Comparison of ENCODE assay signal across 1 cellular context in the genomic region with DNA sequence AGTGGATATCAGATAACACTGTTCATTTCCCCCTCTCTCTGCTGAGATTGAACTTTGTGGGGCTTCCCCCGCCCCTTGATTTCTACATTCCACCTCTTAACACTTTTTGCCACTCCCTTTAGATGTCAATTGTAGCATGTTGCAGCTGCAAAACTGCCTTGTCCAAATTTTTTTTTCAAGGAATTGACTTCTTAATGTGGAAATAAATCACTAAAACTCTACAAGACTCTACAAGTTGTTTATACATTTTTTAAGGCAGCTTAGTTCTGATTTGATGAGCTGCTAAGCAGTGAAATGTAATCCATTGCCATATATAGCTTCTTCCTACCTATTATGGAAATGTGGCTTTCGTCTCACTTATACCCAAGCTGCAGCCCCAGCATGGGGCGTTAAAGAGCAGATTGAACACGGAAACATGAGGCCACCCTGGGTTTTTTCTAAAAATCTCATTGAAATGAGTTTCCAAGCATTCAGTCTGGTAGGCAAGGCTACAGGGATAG.
TF ChIP-seq lines count a peak whose summit lies in the region.

No MANE protein-coding gene starts in this region.

TF ChIP-seq in WTC11, 78 proteins besides CTCF, POLR2A, EP300 and RAD21 (continued from another document):
- TF ChIP-seq, protein P1, sequence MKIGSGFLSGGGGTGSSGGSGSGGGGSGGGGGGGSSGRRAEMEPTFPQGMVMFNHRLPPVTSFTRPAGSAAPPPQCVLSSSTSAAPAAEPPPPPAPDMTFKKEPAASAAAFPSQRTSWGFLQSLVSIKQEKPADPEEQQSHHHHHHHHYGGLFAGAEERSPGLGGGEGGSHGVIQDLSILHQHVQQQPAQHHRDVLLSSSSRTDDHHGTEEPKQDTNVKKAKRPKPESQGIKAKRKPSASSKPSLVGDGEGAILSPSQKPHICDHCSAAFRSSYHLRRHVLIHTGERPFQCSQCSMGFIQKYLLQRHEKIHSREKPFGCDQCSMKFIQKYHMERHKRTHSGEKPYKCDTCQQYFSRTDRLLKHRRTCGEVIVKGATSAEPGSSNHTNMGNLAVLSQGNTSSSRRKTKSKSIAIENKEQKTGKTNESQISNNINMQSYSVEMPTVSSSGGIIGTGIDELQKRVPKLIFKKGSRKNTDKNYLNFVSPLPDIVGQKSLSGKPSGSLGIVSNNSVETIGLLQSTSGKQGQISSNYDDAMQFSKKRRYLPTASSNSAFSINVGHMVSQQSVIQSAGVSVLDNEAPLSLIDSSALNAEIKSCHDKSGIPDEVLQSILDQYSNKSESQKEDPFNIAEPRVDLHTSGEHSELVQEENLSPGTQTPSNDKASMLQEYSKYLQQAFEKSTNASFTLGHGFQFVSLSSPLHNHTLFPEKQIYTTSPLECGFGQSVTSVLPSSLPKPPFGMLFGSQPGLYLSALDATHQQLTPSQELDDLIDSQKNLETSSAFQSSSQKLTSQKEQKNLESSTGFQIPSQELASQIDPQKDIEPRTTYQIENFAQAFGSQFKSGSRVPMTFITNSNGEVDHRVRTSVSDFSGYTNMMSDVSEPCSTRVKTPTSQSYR (CRISPR knock-in tag; IDR thresholded peaks at IDR 0.05), result no peak
- TF ChIP-seq, protein P2, sequence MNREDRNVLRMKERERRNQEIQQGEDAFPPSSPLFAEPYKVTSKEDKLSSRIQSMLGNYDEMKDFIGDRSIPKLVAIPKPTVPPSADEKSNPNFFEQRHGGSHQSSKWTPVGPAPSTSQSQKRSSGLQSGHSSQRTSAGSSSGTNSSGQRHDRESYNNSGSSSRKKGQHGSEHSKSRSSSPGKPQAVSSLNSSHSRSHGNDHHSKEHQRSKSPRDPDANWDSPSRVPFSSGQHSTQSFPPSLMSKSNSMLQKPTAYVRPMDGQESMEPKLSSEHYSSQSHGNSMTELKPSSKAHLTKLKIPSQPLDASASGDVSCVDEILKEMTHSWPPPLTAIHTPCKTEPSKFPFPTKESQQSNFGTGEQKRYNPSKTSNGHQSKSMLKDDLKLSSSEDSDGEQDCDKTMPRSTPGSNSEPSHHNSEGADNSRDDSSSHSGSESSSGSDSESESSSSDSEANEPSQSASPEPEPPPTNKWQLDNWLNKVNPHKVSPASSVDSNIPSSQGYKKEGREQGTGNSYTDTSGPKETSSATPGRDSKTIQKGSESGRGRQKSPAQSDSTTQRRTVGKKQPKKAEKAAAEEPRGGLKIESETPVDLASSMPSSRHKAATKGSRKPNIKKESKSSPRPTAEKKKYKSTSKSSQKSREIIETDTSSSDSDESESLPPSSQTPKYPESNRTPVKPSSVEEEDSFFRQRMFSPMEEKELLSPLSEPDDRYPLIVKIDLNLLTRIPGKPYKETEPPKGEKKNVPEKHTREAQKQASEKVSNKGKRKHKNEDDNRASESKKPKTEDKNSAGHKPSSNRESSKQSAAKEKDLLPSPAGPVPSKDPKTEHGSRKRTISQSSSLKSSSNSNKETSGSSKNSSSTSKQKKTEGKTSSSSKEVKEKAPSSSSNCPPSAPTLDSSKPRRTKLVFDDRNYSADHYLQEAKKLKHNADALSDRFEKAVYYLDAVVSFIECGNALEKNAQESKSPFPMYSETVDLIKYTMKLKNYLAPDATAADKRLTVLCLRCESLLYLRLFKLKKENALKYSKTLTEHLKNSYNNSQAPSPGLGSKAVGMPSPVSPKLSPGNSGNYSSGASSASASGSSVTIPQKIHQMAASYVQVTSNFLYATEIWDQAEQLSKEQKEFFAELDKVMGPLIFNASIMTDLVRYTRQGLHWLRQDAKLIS (CRISPR knock-in tag; IDR thresholded peaks at IDR 0.05; ENCODE audit: borderline replicate concordance), result no peak
- TF ChIP-seq, protein P3, sequence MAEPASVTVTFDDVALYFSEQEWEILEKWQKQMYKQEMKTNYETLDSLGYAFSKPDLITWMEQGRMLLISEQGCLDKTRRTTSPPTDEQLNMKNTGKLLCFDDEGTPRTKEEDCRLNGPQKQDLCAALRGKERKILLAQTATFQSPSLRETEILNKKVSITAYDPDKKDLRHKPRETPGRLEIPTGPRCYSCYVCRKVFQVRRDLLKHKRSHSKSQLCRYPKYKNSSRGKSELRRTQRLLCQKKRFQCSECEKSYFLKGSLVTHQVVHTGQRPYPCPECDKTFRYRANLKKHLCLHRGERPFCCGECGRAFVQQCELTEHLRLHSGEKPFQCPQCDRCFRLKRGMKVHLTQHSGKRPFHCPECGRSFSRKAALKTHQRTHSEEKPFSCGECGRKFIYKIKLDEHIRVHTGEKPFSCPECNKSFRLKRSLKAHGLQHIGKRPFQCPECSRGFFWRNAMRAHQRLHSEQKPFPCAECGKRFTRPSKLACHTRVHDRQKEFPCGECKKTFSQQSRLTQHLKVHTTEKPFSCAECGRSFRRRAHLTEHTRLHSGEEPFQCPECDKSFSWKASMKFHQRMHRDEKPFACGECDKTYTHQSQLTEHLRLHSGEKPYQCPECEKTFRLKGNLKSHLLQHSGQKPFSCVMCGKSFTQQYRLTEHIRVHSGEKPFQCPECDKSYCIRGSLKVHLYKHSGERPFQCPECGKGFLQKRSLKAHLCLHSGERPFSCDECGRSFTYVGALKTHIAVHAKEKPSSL (CRISPR knock-in tag; conservative IDR thresholded peaks at IDR 0.05), result no peak
- TF ChIP-seq, protein P4, sequence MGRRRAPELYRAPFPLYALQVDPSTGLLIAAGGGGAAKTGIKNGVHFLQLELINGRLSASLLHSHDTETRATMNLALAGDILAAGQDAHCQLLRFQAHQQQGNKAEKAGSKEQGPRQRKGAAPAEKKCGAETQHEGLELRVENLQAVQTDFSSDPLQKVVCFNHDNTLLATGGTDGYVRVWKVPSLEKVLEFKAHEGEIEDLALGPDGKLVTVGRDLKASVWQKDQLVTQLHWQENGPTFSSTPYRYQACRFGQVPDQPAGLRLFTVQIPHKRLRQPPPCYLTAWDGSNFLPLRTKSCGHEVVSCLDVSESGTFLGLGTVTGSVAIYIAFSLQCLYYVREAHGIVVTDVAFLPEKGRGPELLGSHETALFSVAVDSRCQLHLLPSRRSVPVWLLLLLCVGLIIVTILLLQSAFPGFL (CRISPR knock-in tag; IDR thresholded peaks at IDR 0.05; ENCODE audit: borderline replicate concordance), result no peak
- TF ChIP-seq ATF1 (CRISPR knock-in tag; IDR thresholded peaks at IDR 0.05), result no peak
- TF ChIP-seq ZNF219 (CRISPR knock-in tag; IDR thresholded peaks at IDR 0.05; ENCODE audit: borderline replicate concordance), result no peak
- TF ChIP-seq NR3C1 (CRISPR knock-in tag; conservative IDR thresholded peaks at IDR 0.05; ENCODE audit: low read depth), result no peak
- TF ChIP-seq GABPB1 (CRISPR knock-in tag; IDR thresholded peaks at IDR 0.05), result no peak
